21 cellular contexts compared by ENCODE assay signal in the genomic region with DNA sequence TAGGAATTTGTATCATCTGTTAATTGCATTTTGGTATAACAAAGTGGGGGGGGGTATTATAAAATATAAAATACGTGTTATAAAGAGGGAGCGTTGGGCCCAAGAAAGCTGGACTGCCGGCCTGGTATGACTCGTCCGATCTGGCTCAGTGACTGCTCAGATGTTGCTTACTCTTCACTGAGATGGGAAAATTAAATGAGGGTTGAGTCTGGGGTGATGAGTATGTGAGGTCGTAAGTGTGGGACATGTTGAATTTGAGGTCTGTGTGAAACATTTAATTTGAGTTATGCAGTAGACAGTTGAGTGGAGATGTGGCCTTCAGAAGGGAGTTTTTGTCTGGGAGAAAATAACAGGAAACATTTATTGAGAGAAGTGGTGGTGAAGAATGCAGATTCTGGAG. TPM values are rescaled to one million over a fixed set of nuclear protein-coding genes. Genes with fewer than 3 reads are reported as not detected.
A peak's percentile ranks its signal among the peaks of the same experiment; 100 is the strongest.
DNase-seq lines count a peak whose midpoint lies in the region; ATAC-seq and TF ChIP-seq lines count a peak whose summit lies in the region.
"Had no signal": no experiment of that assay in that cellular context is flagged by ENCODE, and none has a peak within 500 bp of the region (broad histone marks: within the 10 kb centered on the region; RNA-seq: fewer than 3 reads in every experiment).

No MANE protein-coding gene starts in this region.

- no peak overlapping the region for H2BK12ac ChIP-seq in H9 (ENCODE audit: insufficient read length, low read depth, low read length)

- H3K23me2 ChIP-seq in H9 (ENCODE audit: insufficient read length, low read depth, low read length, poor library complexity, severe bottlenecking): no peaks in the 10 kb centered on the region

- no peak overlapping the region for H4K91ac ChIP-seq in H9 (ENCODE audit: insufficient read length, low read depth, low read length)

- H3K4me3 Mint-ChIP-seq in H9: no peak overlapping the region
- H3K4me3 Mint-ChIP-seq in activated naive CD8-positive, alpha-beta T cell treated with anti-CD3 and anti-CD28 coated beads, Interleukin-2, amount 50 U/mL, for 24 hours: no peak overlapping the region
- no peak overlapping the region for H3K4me3 Mint-ChIP-seq in activated naive CD4-positive, alpha-beta T cell treated with anti-CD3 and anti-CD28 coated beads for 36 hours
- H3K4me3 Mint-ChIP-seq: CD8-positive, alpha-beta memory T cell had no signal

- no peak overlapping the region for H4K5ac ChIP-seq in H9 (ENCODE audit: insufficient read length, low read depth, low read length)

- no peak overlapping the region for H3K4me3 ChIP-seq in kidney epithelial cell (ENCODE audit: low read depth, low read length)
- no peak overlapping the region for H3K4me3 ChIP-seq in smooth muscle cell
- H3K4me3 ChIP-seq: A549; BLaER1 treated with 17β-estradiol and CSF1 and Interleukin-3, amounts not matched to agents 10 nM and 100 nM; GM12878 had no signal

- CTCF ChIA-PET in activated naive CD4-positive, alpha-beta T cell treated with anti-CD3 and anti-CD28 coated beads for 36 hours (lab: Charles Lee): interaction anchor here (0.7 kb wide), 1 partner anchor 227 kb away, joined by 3 read pairs; no protein-coding TSS in a partner anchor

- peaks cover 34 to 35% of the 10 kb centered on the region in 2 experiments for H3K4me1 Mint-ChIP-seq in H9
- H3K4me1 Mint-ChIP-seq in activated naive CD8-positive, alpha-beta T cell treated with anti-CD3 and anti-CD28 coated beads, Interleukin-2, amount 50 U/mL, for 24 hours: peaks cover 9% of the 10 kb centered on the region
- no peaks in the 10 kb centered on the region for H3K4me1 Mint-ChIP-seq in activated naive CD4-positive, alpha-beta T cell treated with anti-CD3 and anti-CD28 coated beads for 36 hours (ENCODE audit: low read depth)
- H3K4me1 Mint-ChIP-seq: CD8-positive, alpha-beta memory T cell had no signal

- TF ChIP-seq CTCF in H9 (conservative IDR thresholded peaks at IDR 0.05) (no peak), kidney epithelial cell (IDR thresholded peaks at IDR 0.05; ENCODE audit: insufficient read depth, low read length, poor library complexity, severe bottlenecking) (no peak), smooth muscle cell (IDR thresholded peaks at IDR 0.05; ENCODE audit: borderline replicate concordance, insufficient read depth, poor library complexity, severe bottlenecking) (no peak)

- H4K8ac ChIP-seq in H9 (replicated peaks; ENCODE audit: insufficient read length, low read depth, low read length): no peak overlapping the region

- H3K27ac Mint-ChIP-seq in H9: peak overlapping the region in 2 of 3 experiments; percentile 53 to 81; a peak in 4 of 7 replicates
- peak overlapping the region; percentile 73 for H3K27ac Mint-ChIP-seq in activated naive CD8-positive, alpha-beta T cell treated with anti-CD3 and anti-CD28 coated beads, Interleukin-2, amount 50 U/mL, for 24 hours
- no peak overlapping the region for H3K27ac Mint-ChIP-seq in activated naive CD4-positive, alpha-beta T cell treated with anti-CD3 and anti-CD28 coated beads for 36 hours

- no peak overlapping the region for H3K23ac ChIP-seq in H9 (ENCODE audit: insufficient read length, low read depth, low read length)

- no peak overlapping the region for H3K4ac ChIP-seq in H9 (ENCODE audit: low read depth, low read length)

- DNase-seq in H9: no peak
- DNase-seq in activated naive CD8-positive, alpha-beta T cell treated with anti-CD3 and anti-CD28 coated beads, Interleukin-2, amount 50 U/mL, for 24 hours: no peak
- peak; percentile 47 for DNase-seq in kidney epithelial cell (ENCODE audit: low read depth)
- DNase-seq in smooth muscle cell (lab: John Stamatoyannopoulos, UW; ENCODE audit: unreplicated experiment): no peak
- no peak for DNase-seq in activated naive CD4-positive, alpha-beta T cell treated with anti-CD3 and anti-CD28 coated beads for 36 hours
- DNase-seq: CD8-positive, alpha-beta memory T cell; DND-41; GDM1; GOT3; NCI-H1092; NCI-H146; NCI-H2081; NCI-H510A; NCI-H82 had no signal

- peaks cover 3% of the 10 kb centered on the region for H3F3A ChIP-seq in smooth muscle cell (ENCODE audit: low read depth)

- H4K20me1 ChIP-seq in H9 (ENCODE audit: control insufficient read depth, insufficient read depth, insufficient read length) (no peaks in the 10 kb centered on the region), smooth muscle cell (ENCODE audit: low read depth) (no peaks in the 10 kb centered on the region)
- H4K20me1 ChIP-seq: BLaER1 treated with 17β-estradiol and CSF1 and Interleukin-3, amounts not matched to agents 10 nM and 100 nM had no signal

- H3K27me3 ChIP-seq in H9 (ENCODE audit: insufficient read depth, low read length): no peaks in the 10 kb centered on the region
- no peaks in the 10 kb centered on the region for H3K27me3 ChIP-seq in kidney epithelial cell (ENCODE audit: control insufficient read depth, insufficient read depth, low read length)
- H3K27me3 ChIP-seq in smooth muscle cell (ENCODE audit: low read depth): no peaks in the 10 kb centered on the region
- H3K27me3 ChIP-seq: BLaER1 treated with 17β-estradiol and CSF1 and Interleukin-3, amounts not matched to agents 10 nM and 100 nM had no signal

- no peak overlapping the region for H3K4me2 ChIP-seq in H9 (ENCODE audit: insufficient read depth, insufficient read length, low read length)
- H3K4me2 ChIP-seq in smooth muscle cell: peak overlapping the region; percentile 37
- H3K4me2 ChIP-seq: A549; BLaER1 treated with 17β-estradiol and CSF1 and Interleukin-3, amounts not matched to agents 10 nM and 100 nM; KMS-11 had no signal

- H3K9me3 ChIP-seq in H9 (ENCODE audit: control insufficient read depth, low read depth, low read length): no peaks in the 10 kb centered on the region
- no peaks in the 10 kb centered on the region for H3K9me3 ChIP-seq in smooth muscle cell (replicated peaks; ENCODE audit: low read depth)
- H3K9me3 ChIP-seq: A549; BLaER1 treated with 17β-estradiol and CSF1 and Interleukin-3, amounts not matched to agents 10 nM and 100 nM had no signal

- intact Hi-C loops in activated naive CD4-positive, alpha-beta T cell treated with anti-CD3 and anti-CD28 coated beads for 36 hours (cut with micrococcal nuclease): no loop called here

- H3K36me3 Mint-ChIP-seq in H9 (ENCODE audit: insufficient read depth in 1 of 3, low read depth in 3 of 3): peaks cover 1 to 11% (median 10%) of the 10 kb centered on the region in 3 experiments; a peak in 6 of 7 replicates
- no peaks in the 10 kb centered on the region for H3K36me3 Mint-ChIP-seq in activated naive CD8-positive, alpha-beta T cell treated with anti-CD3 and anti-CD28 coated beads, Interleukin-2, amount 50 U/mL, for 24 hours (ENCODE audit: low read depth)
- no peaks in the 10 kb centered on the region for H3K36me3 Mint-ChIP-seq in activated naive CD4-positive, alpha-beta T cell treated with anti-CD3 and anti-CD28 coated beads for 36 hours (ENCODE audit: low read depth)
- H3K36me3 Mint-ChIP-seq: CD8-positive, alpha-beta memory T cell had no signal

- peak; percentile 80 for ATAC-seq in activated naive CD8-positive, alpha-beta T cell treated with anti-CD3 and anti-CD28 coated beads, Interleukin-2, amount 50 U/mL, for 24 hours
- no peak for ATAC-seq in HG02973 (IDR thresholded peaks at IDR 0.05; ENCODE audit: unreplicated experiment)
- no peak for ATAC-seq in GM19023 (IDR thresholded peaks at IDR 0.05; ENCODE audit: unreplicated experiment)
- ATAC-seq: A549, GM12878 had no signal

- H3K36me3 ChIP-seq in kidney epithelial cell (ENCODE audit: control insufficient read depth, insufficient read depth, low read length) (no peaks in the 10 kb centered on the region), smooth muscle cell (ENCODE audit: low read depth) (no peaks in the 10 kb centered on the region)
- H3K36me3 ChIP-seq: BLaER1 treated with 17β-estradiol and CSF1 and Interleukin-3, amounts not matched to agents 10 nM and 100 nM had no signal

- H2AK5ac ChIP-seq in H9 (ENCODE audit: insufficient read length, low read length): no peak overlapping the region

- peaks cover 6% of the 10 kb centered on the region; the same call in 1 of the 2 replicates for H3K4me1 ChIP-seq in H9 (ENCODE audit: insufficient read depth, low read length)
- peaks cover 4% of the 10 kb centered on the region for H3K4me1 ChIP-seq in smooth muscle cell (ENCODE audit: low read depth)
- H3K4me1 ChIP-seq: A549 had no signal

- 100% methylated on average over 2 of the region's 6 CpGs for WGBS in H9 (ENCODE audit: extremely low coverage, insufficient read length, low lambda C conversion rate)
- 48% methylated on average over 6 of the region's 6 CpGs for WGBS in smooth muscle cell (ENCODE audit: low lambda C conversion rate)

- H2BK20ac ChIP-seq in H9 (ENCODE audit: low read depth, low read length, poor library complexity, severe bottlenecking): no peak overlapping the region

- H3K18ac ChIP-seq in H9 (ENCODE audit: insufficient read length, low read depth, low read length): no peak overlapping the region

- H3K79me1 ChIP-seq in H9 (ENCODE audit: insufficient read depth, low read depth, low read length, poor library complexity, severe bottlenecking): peaks cover 4% of the 10 kb centered on the region

- H3K56ac ChIP-seq in H9 (ENCODE audit: insufficient read length, low read depth, low read length): no peak overlapping the region

- H2BK5ac ChIP-seq in H9 (ENCODE audit: insufficient read length, low read length): no peak overlapping the region

- H3T11ph ChIP-seq in H9 (ENCODE audit: low read length): no peak overlapping the region

- H3K27me3 Mint-ChIP-seq in H9 (ENCODE audit: low read depth): no peaks in the 10 kb centered on the region
- peaks cover 3% of the 10 kb centered on the region for H3K27me3 Mint-ChIP-seq in activated naive CD8-positive, alpha-beta T cell treated with anti-CD3 and anti-CD28 coated beads, Interleukin-2, amount 50 U/mL, for 24 hours
- H3K27me3 Mint-ChIP-seq in activated naive CD4-positive, alpha-beta T cell treated with anti-CD3 and anti-CD28 coated beads for 36 hours (ENCODE audit: low read depth): no peaks in the 10 kb centered on the region

- no peaks in the 10 kb centered on the region for H3K9me3 Mint-ChIP-seq in H9
- no peaks in the 10 kb centered on the region for H3K9me3 Mint-ChIP-seq in activated naive CD8-positive, alpha-beta T cell treated with anti-CD3 and anti-CD28 coated beads, Interleukin-2, amount 50 U/mL, for 24 hours
- H3K9me3 Mint-ChIP-seq in activated naive CD4-positive, alpha-beta T cell treated with anti-CD3 and anti-CD28 coated beads for 36 hours: no peaks in the 10 kb centered on the region

- H3K27ac ChIP-seq in H9 (ENCODE audit: insufficient read length, low read depth, low read length): no peak overlapping the region
- peak overlapping the region; percentile 55 for H3K27ac ChIP-seq in smooth muscle cell (ENCODE audit: low read depth)
- H3K27ac ChIP-seq: A549; BLaER1 treated with 17β-estradiol and CSF1 and Interleukin-3, amounts not matched to agents 10 nM and 100 nM; KMS-11 had no signal

- no peak overlapping the region for H3K14ac ChIP-seq in H9 (ENCODE audit: insufficient read depth, low read length)

- no peak overlapping the region for H2BK120ac ChIP-seq in H9 (ENCODE audit: low read depth, low read length, poor library complexity, severe bottlenecking)

- H2AFZ ChIP-seq in H9 (ENCODE audit: low read length) (no peak overlapping the region), smooth muscle cell (ENCODE audit: low read depth) (no peak overlapping the region)

- no peak overlapping the region for H2BK15ac ChIP-seq in H9 (ENCODE audit: low read depth, low read length)

- peaks cover 72% of the 10 kb centered on the region for H3K79me2 ChIP-seq in H9 (ENCODE audit: insufficient read depth, low read length)
- H3K79me2 ChIP-seq in smooth muscle cell (ENCODE audit: low read depth): peaks cover 41% of the 10 kb centered on the region

- H3K9ac ChIP-seq in H9 (ENCODE audit: extremely low read depth, insufficient read length, low read length) (no peak overlapping the region), smooth muscle cell (ENCODE audit: low read depth) (no peak overlapping the region)
- H3K9ac ChIP-seq: BLaER1 treated with 17β-estradiol and CSF1 and Interleukin-3, amounts not matched to agents 10 nM and 100 nM; KMS-11 had no signal

RNA-seq across cellular contexts. Expression of a gene that starts 28.9 kb away (rescaled TPM):
- total RNA-seq in H9 (2021): 145 and 154 TPM in 2 replicates
- total RNA-seq in kidney epithelial cell: 6.2 and 7.4 TPM in 2 replicates
- total RNA-seq in smooth muscle cell: 2.8 and 3.0 TPM in 2 replicates
- 0.67 and 1.4 TPM in 2 replicates for polyA plus RNA-seq in smooth muscle cell
- total RNA-seq in activated naive CD4-positive, alpha-beta T cell treated with anti-CD3 and anti-CD28 coated beads for 36 hours: under 1 TPM in 1 of 2 experiments, not detected in 1; 0.17 TPM
- total RNA-seq: CD8-positive, alpha-beta memory T cell; MCF 10A had no signal
- polyA plus RNA-seq: CD8-positive, alpha-beta memory T cell had no signal

Comparison
In these comparisons a context has a peak if more than half of its experiments do, and no peak if none do; other contexts are left out.
1. RNA of a gene that starts 28.9 kb away (total RNA-seq): 145 to 154 TPM in H9; 6.2 to 7.4 TPM in kidney epithelial cell, 2.8 to 3.0 TPM in smooth muscle cell and 0.17 TPM in activated naive CD4-positive, alpha-beta T cell treated with anti-CD3 and anti-CD28 coated beads for 36 hours; every median in the first group is over 10 times any median in the second.